Comparison of ENCODE assay signal across 11 cellular contexts in genomic region chr6:53236241-53236640, GRCh38.
A peak's percentile ranks its signal among the peaks of the same experiment; 100 is the strongest.
DNase-seq lines count a peak whose midpoint lies in the region; ATAC-seq lines count a peak whose summit lies in the region.
"Had no signal": no experiment of that assay in that cellular context is flagged by ENCODE, and none has a peak within 500 bp of the region (broad histone marks: within the 10 kb centered on the region; RNA-seq: fewer than 3 reads in every experiment).

No MANE protein-coding gene starts in this region.

- H3K27ac Mint-ChIP-seq in activated CD4-positive, alpha-beta memory T cell treated with anti-CD3 and anti-CD28 coated beads for 36 hours = peak overlapping the region; percentile 53
- H3K27ac Mint-ChIP-seq in naive thymus-derived CD4-positive, alpha-beta T cell = peak overlapping the region in 2 of 9 donors; percentile 14 to 24

- peaks cover 56% of the 10 kb centered on the region for H3K4me1 Mint-ChIP-seq in activated CD4-positive, alpha-beta memory T cell treated with anti-CD3 and anti-CD28 coated beads for 36 hours (ENCODE audit: low read depth)
- peaks cover 13 to 32% (median 21%) of the 10 kb centered on the region in 7 donors for H3K4me1 Mint-ChIP-seq in naive thymus-derived CD4-positive, alpha-beta T cell

- H3K36me3 ChIP-seq in ACC112 (ENCODE audit: insufficient read depth, low read length) = no peaks in the 10 kb centered on the region
- no peaks in the 10 kb centered on the region for H3K36me3 ChIP-seq in naive thymus-derived CD4-positive, alpha-beta T cell (ENCODE audit: control insufficient read depth in 2 of 3, insufficient read depth in 3 of 3, low read length in 3 of 3)
- H3K36me3 ChIP-seq: gastrocnemius medialis had no signal

- no peaks in the 10 kb centered on the region for H3K27me3 Mint-ChIP-seq in activated CD4-positive, alpha-beta memory T cell treated with anti-CD3 and anti-CD28 coated beads for 36 hours
- H3K27me3 Mint-ChIP-seq in naive thymus-derived CD4-positive, alpha-beta T cell = no peaks in the 10 kb centered on the region

- no peak overlapping the region for H2AFZ ChIP-seq in ACC112 (ENCODE audit: low read length, unreplicated experiment)

- CTCF ChIA-PET in activated CD4-positive, alpha-beta memory T cell treated with anti-CD3 and anti-CD28 coated beads for 36 hours (lab: Charles Lee) = no interaction called here
- CTCF ChIA-PET in naive thymus-derived CD4-positive, alpha-beta T cell (lab: Charles Lee) = no interaction called here

- no peaks in the 10 kb centered on the region for H3K36me3 Mint-ChIP-seq in activated CD4-positive, alpha-beta memory T cell treated with anti-CD3 and anti-CD28 coated beads for 36 hours
- peaks cover 0 to 14% (median 0%) of the 10 kb centered on the region in 5 donors for H3K36me3 Mint-ChIP-seq in naive thymus-derived CD4-positive, alpha-beta T cell

- ATAC-seq in GM18498 (IDR thresholded peaks at IDR 0.05; ENCODE audit: unreplicated experiment) (peak; percentile 40), HG02852 (IDR thresholded peaks at IDR 0.05; ENCODE audit: unreplicated experiment) (peak; percentile 43), GM21786 (IDR thresholded peaks at IDR 0.05; ENCODE audit: unreplicated experiment) (no peak)
- no peak for ATAC-seq in naive thymus-derived CD4-positive, alpha-beta T cell
- ATAC-seq: gastrocnemius medialis, left cardiac atrium had no signal

- H3K9me3 Mint-ChIP-seq in activated CD4-positive, alpha-beta memory T cell treated with anti-CD3 and anti-CD28 coated beads for 36 hours = peaks cover 6% of the 10 kb centered on the region
- peaks cover 0 to 12% (median 2%) of the 10 kb centered on the region in 11 donors for H3K9me3 Mint-ChIP-seq in naive thymus-derived CD4-positive, alpha-beta T cell

- H3K4me3 ChIP-seq in ACC112 (ENCODE audit: low read depth, low read length) = peak overlapping the region; percentile 38; the same call in 1 of the 2 replicates
- no peak overlapping the region for H3K4me3 ChIP-seq in naive thymus-derived CD4-positive, alpha-beta T cell (ENCODE audit: low read length)
- H3K4me3 ChIP-seq: gastrocnemius medialis had no signal

- no peaks in the 10 kb centered on the region for H3K79me2 ChIP-seq in ACC112 (ENCODE audit: control insufficient read depth, insufficient read depth, low read length, unreplicated experiment)

- intact Hi-C loops in activated CD4-positive, alpha-beta memory T cell treated with anti-CD3 and anti-CD28 coated beads for 36 hours (cut with micrococcal nuclease) = loop anchor here (1.0 to 2.0 kb wide), 2 partner anchors 49 to 191 kb away; no protein-coding TSS in a partner anchor
- intact Hi-C loops in naive thymus-derived CD4-positive, alpha-beta T cell (cut with micrococcal nuclease) = no loop called here

- no peaks in the 10 kb centered on the region for H3K4me1 ChIP-seq in ACC112 (ENCODE audit: control insufficient read depth, insufficient read depth, low read length, unreplicated experiment)
- peaks cover 10 to 11% of the 10 kb centered on the region in 2 donors for H3K4me1 ChIP-seq in naive thymus-derived CD4-positive, alpha-beta T cell (ENCODE audit: control insufficient read depth in 2 of 2, insufficient read depth in 2 of 2, low read length in 2 of 2)
- H3K4me1 ChIP-seq: gastrocnemius medialis had no signal

- peak overlapping the region; percentile 49 for H3K4me3 Mint-ChIP-seq in activated CD4-positive, alpha-beta memory T cell treated with anti-CD3 and anti-CD28 coated beads for 36 hours
- peak overlapping the region in 1 of 10 donors; percentile 16 for H3K4me3 Mint-ChIP-seq in naive thymus-derived CD4-positive, alpha-beta T cell

- no peak overlapping the region for H3K27ac ChIP-seq in ACC112 (ENCODE audit: low read depth, low read length)
- H3K27ac ChIP-seq in naive thymus-derived CD4-positive, alpha-beta T cell (ENCODE audit: low read depth, low read length) = no peak overlapping the region
- H3K27ac ChIP-seq: gastrocnemius medialis had no signal

- H3K9me3 ChIP-seq in naive thymus-derived CD4-positive, alpha-beta T cell (ENCODE audit: control insufficient read depth in 2 of 3, low read length in 3 of 3) = no peaks in the 10 kb centered on the region
- H3K9me3 ChIP-seq: gastrocnemius medialis had no signal

- H3K27me3 ChIP-seq in ACC112 (ENCODE audit: insufficient read depth, low read length) = no peaks in the 10 kb centered on the region
- no peaks in the 10 kb centered on the region for H3K27me3 ChIP-seq in naive thymus-derived CD4-positive, alpha-beta T cell (ENCODE audit: control insufficient read depth in 2 of 2, insufficient read depth in 2 of 2, low read length in 2 of 2)
- H3K27me3 ChIP-seq: gastrocnemius medialis had no signal

- POLR2A ChIA-PET in activated CD4-positive, alpha-beta memory T cell treated with anti-CD3 and anti-CD28 coated beads for 36 hours (lab: Charles Lee) = no interaction called here
- POLR2A ChIA-PET in naive thymus-derived CD4-positive, alpha-beta T cell (lab: Charles Lee) = no interaction called here

- DNase-seq in activated CD4-positive, alpha-beta memory T cell treated with anti-CD3 and anti-CD28 coated beads for 36 hours = peak; percentile 48
- no peak for DNase-seq in putamen (ENCODE audit: low spot score)
- DNase-seq in DMS 273 (lab: John Stamatoyannopoulos, UW; ENCODE audit: unreplicated experiment) = no peak
- DNase-seq in naive thymus-derived CD4-positive, alpha-beta T cell = no peak
- DNase-seq: gastrocnemius medialis, left cardiac atrium, NCI-H1436 had no signal

Comparison
In these comparisons a context has a peak if more than half of its experiments do, and no peak if none do; other contexts are left out.
1. ATAC-seq: peak in GM18498 (single experiment) and HG02852 (single experiment); none in GM21786 (single experiment) and naive thymus-derived CD4-positive, alpha-beta T cell (single experiment).